ENCODE assay signal across 8 cellular contexts in genomic region chr1:223748405-223748772, GRCh38. TPM values are rescaled to one million over a fixed set of nuclear protein-coding genes. Genes with fewer than 3 reads are reported as not detected.
DNase-seq lines count a peak whose midpoint lies in the region; ATAC-seq and TF ChIP-seq lines count a peak whose summit lies in the region.

No MANE protein-coding gene starts in this region.

- H2AFZ ChIP-seq in mesenchymal stem cell (ENCODE audit: low read depth, low read length), result peak overlapping the region; percentile 5

- H3K27me3 Mint-ChIP-seq in CD14-positive monocyte (ENCODE audit: low read depth in 3 of 3), result peaks cover 0 to 2% (median 0%) of the 10 kb centered on the region in 3 donors

- peak overlapping the region; percentile 88 for H4K91ac ChIP-seq in mesenchymal stem cell (ENCODE audit: low read length)

- H3K14ac ChIP-seq in mesenchymal stem cell (ENCODE audit: low read length in 2 of 2), result peak overlapping the region in 1 of 2 experiments; percentile 97

- peak overlapping the region; percentile 77 to 83 for H3K4me3 Mint-ChIP-seq in CD14-positive monocyte

- DNase-seq in CD14-positive monocyte (ENCODE audit: low spot score) (no peak), breast epithelium (ENCODE audit: low spot score in 2 of 2) (no peak), mesenchymal stem cell (peak; percentile 92), aorta (no peak), middle frontal gyrus (ENCODE audit: extremely low spot score, low spot score) (no peak)

- H3K9me3 ChIP-seq in breast epithelium (no peaks in the 10 kb centered on the region), mesenchymal stem cell (ENCODE audit: control insufficient read depth, low read length) (no peaks in the 10 kb centered on the region), aorta (ENCODE audit: control insufficient read depth, low read length) (no peaks in the 10 kb centered on the region)

- H3K4me3 ChIP-seq in breast epithelium (peak overlapping the region; percentile 37 to 60 (median 42)), mesenchymal stem cell (ENCODE audit: insufficient read depth in 1 of 2, low read depth in 1 of 2, low read length in 2 of 2) (peak overlapping the region in 1 of 2 experiments; percentile 65), aorta (ENCODE audit: low read length in 2 of 2) (no peak overlapping the region)

- peak overlapping the region; percentile 41 for H2AK5ac ChIP-seq in mesenchymal stem cell (ENCODE audit: low read length, severe bottlenecking)

- H3K23ac ChIP-seq in mesenchymal stem cell (ENCODE audit: low read length in 2 of 2), result peak overlapping the region in 1 of 2 experiments; percentile 72

- no peak overlapping the region for H2BK15ac ChIP-seq in mesenchymal stem cell (ENCODE audit: low read depth, poor library complexity, severe bottlenecking)

- peak overlapping the region; percentile 59 to 95 for H2BK12ac ChIP-seq in mesenchymal stem cell (ENCODE audit: low read length in 2 of 2)

- H4K8ac ChIP-seq in mesenchymal stem cell (ENCODE audit: low read length), result peak overlapping the region; percentile 86

- ATAC-seq in HG03095 (IDR thresholded peaks at IDR 0.05; ENCODE audit: unreplicated experiment), result peak; percentile 61
- peak; percentile 61 for ATAC-seq in aorta (ENCODE audit: low FRiP score)
- no peak for ATAC-seq in HG03097 (IDR thresholded peaks at IDR 0.05; ENCODE audit: low FRiP score, unreplicated experiment)
- no peak for ATAC-seq in HG02981 (IDR thresholded peaks at IDR 0.05; ENCODE audit: unreplicated experiment)

- no peak for TF ChIP-seq CTCF in CD14-positive monocyte (IDR thresholded peaks at IDR 0.05)
- TF ChIP-seq CTCF in breast epithelium (IDR thresholded peaks at IDR 0.05), result no peak

- intact Hi-C loops in CD14-positive monocyte (cut with micrococcal nuclease), result loop anchor here (2.0 to 5.0 kb wide), 3 partner anchors 34 to 50 kb away; partner anchors contain the start of gene CAPN2 (in 1 of the 2)
- intact Hi-C loops in breast epithelium (cut with DNase I; ENCODE audit: low total_unique reads), result loop anchor here (5.0 kb wide), 1 partner anchor 46 kb away; no protein-coding TSS in a partner anchor
- intact Hi-C loops in aorta (cut with DNase I), result loop anchor here (2.0 kb wide), 3 partner anchors 36 to 52 kb away; partner anchors contain the start of gene CAPN2 (in 1 of the 2)

- H2BK5ac ChIP-seq in mesenchymal stem cell (ENCODE audit: low read depth, low read length, poor library complexity, severe bottlenecking), result peak overlapping the region; percentile 47

- peaks cover 38% of the 10 kb centered on the region for H3K79me1 ChIP-seq in mesenchymal stem cell (replicated peaks; ENCODE audit: low read length, poor library complexity, severe bottlenecking)

- peak overlapping the region; percentile 71 for H3K9ac ChIP-seq in mesenchymal stem cell (ENCODE audit: low read length)

- H3K27me3 ChIP-seq in breast epithelium (no peaks in the 10 kb centered on the region), mesenchymal stem cell (ENCODE audit: control insufficient read depth in 1 of 2, insufficient read depth in 1 of 2, low read length in 2 of 2) (no peaks in the 10 kb centered on the region), aorta (ENCODE audit: control insufficient read depth in 1 of 2, insufficient read depth in 2 of 2, low read length in 1 of 2) (no peaks in the 10 kb centered on the region)

- H3K4me1 Mint-ChIP-seq in CD14-positive monocyte, result peaks cover 24% of the 10 kb centered on the region

- 4% methylated on average over 15 of the region's 18 CpGs for WGBS in mesenchymal stem cell
- WGBS in aorta, 2 donors, result 35 to 42% methylated on average over 18 of the region's 18 CpGs

- peak overlapping the region; percentile 74 to 99 for H3K18ac ChIP-seq in mesenchymal stem cell (ENCODE audit: low read depth in 1 of 2, low read length in 2 of 2)

- H3K36me3 Mint-ChIP-seq in CD14-positive monocyte, result peaks cover 87 to 90% of the 10 kb centered on the region in 2 donors

- H3K27ac ChIP-seq in breast epithelium, result peak overlapping the region; percentile 68 to 69
- peak overlapping the region; percentile 66 for H3K27ac ChIP-seq in mesenchymal stem cell (ENCODE audit: low read length, poor library complexity, severe bottlenecking)
- peak overlapping the region in 1 of 2 donors; percentile 43 for H3K27ac ChIP-seq in aorta (ENCODE audit: low read depth in 1 of 2, low read length in 2 of 2)

- H2BK120ac ChIP-seq in mesenchymal stem cell (ENCODE audit: low read depth, low read length), result peak overlapping the region; percentile 71

- no peaks in the 10 kb centered on the region for H3K9me3 Mint-ChIP-seq in CD14-positive monocyte

- H3K27ac Mint-ChIP-seq in CD14-positive monocyte, result peak overlapping the region in 2 of 7 donors; percentile 5 to 87

- peak overlapping the region; percentile 95 to 98 for H3K4ac ChIP-seq in mesenchymal stem cell (ENCODE audit: low read depth in 1 of 2, low read length in 2 of 2)

- peak overlapping the region; percentile 66 for H3K4me2 ChIP-seq in mesenchymal stem cell (ENCODE audit: low read length, poor library complexity, severe bottlenecking)

- H3K36me3 ChIP-seq in breast epithelium (peaks cover 6% of the 10 kb centered on the region), mesenchymal stem cell (ENCODE audit: control insufficient read depth in 1 of 2, insufficient read depth in 2 of 2, low read depth in 1 of 2, low read length in 2 of 2) (peaks cover 82 to 88% of the 10 kb centered on the region in 2 experiments), aorta (ENCODE audit: control insufficient read depth in 1 of 2, insufficient read depth in 2 of 2, low read length in 1 of 2) (peaks cover 6 to 23% of the 10 kb centered on the region in 2 donors)

- no peak for TF ChIP-seq POLR2A in breast epithelium (IDR thresholded peaks at IDR 0.05)

- no peaks in the 10 kb centered on the region for H3K4me1 ChIP-seq in breast epithelium
- peaks cover 21% of the 10 kb centered on the region for H3K4me1 ChIP-seq in mesenchymal stem cell (ENCODE audit: control insufficient read depth, insufficient read depth, low read depth, low read length)
- no peaks in the 10 kb centered on the region for H3K4me1 ChIP-seq in aorta (ENCODE audit: control insufficient read depth in 1 of 2, insufficient read depth in 2 of 2, low read length in 2 of 2)

RNA-seq across cellular contexts. Expression of gene CAPN2, which starts 36.0 kb away (rescaled TPM):
- polyA plus RNA-seq in CD14-positive monocyte, result 100 to 1,000 TPM; 127 to 182 TPM
- total RNA-seq in breast epithelium, result 100 to 1,000 TPM; 162 to 192 (median 164) TPM
- 247 TPM for polyA plus RNA-seq in mesenchymal stem cell (2013, experiment 1 of 2)
- polyA plus RNA-seq in mesenchymal stem cell (2013, experiment 2 of 2), result 249 TPM
- 100 to 1,000 TPM; 208 to 213 TPM for total RNA-seq in aorta
- 100 to 1,000 TPM in 1 of 2 donors, 10 to 100 TPM in 1; 99.8 to 190 TPM for polyA plus RNA-seq in aorta

Comparison
In these comparisons a context has a peak if more than half of its experiments do, and no peak if none do; other contexts are left out.
1. ATAC-seq: peak in HG03095 (single experiment) and aorta (single experiment); none in HG03097 (single experiment) and HG02981 (single experiment).
2. H3K4me3 ChIP-seq: peak in breast epithelium (3 of 3); none in aorta (0 of 2).